Comparison of ENCODE assay signal across 10 cellular contexts in genomic region chr11:61922539-61922938, GRCh38. TPM values are rescaled to one million over a fixed set of nuclear protein-coding genes. Genes with fewer than 3 reads are reported as not detected.
A peak's percentile ranks its signal among the peaks of the same experiment; 100 is the strongest.
DNase-seq lines count a peak whose midpoint lies in the region; ATAC-seq and TF ChIP-seq lines count a peak whose summit lies in the region.
"Had no signal": no experiment of that assay in that cellular context is flagged by ENCODE, and none has a peak within 500 bp of the region (broad histone marks: within the 10 kb centered on the region; RNA-seq: fewer than 3 reads in every experiment).

No MANE protein-coding gene starts in this region.

- in situ Hi-C loops in IMR-90 (cut with MboI; ENCODE audit: low sequenced_read_pairs) = no loop called here

- H3K4me1 ChIP-seq in IMR-90 (ENCODE audit: control insufficient read depth, insufficient read depth, low read length) = peaks cover 14% of the 10 kb centered on the region; the same call in 1 of the 2 replicates
- no peaks in the 10 kb centered on the region for H3K4me1 ChIP-seq in right lobe of liver
- peaks cover 3 to 51% of the 10 kb centered on the region in 2 donors for H3K4me1 ChIP-seq in thyroid gland
- no peaks in the 10 kb centered on the region for H3K4me1 ChIP-seq in CD4-positive, alpha-beta memory T cell (ENCODE audit: insufficient read depth, low read length)

- WGBS in IMR-90 (ENCODE audit: extremely low coverage in 2 of 2, insufficient read length in 1 of 2), 2 experiments = 8% methylated on average over 4 of the region's 6 CpGs; no CpG with 5 or more reads in 1 of the 2 experiments
- WGBS in right lobe of liver (ENCODE audit: insufficient coverage, low coverage, low lambda C conversion rate, missing lambda C conversion rate) = 75% methylated on average over 6 of the region's 6 CpGs
- 65 to 68% methylated on average over 6 of the region's 6 CpGs for WGBS in thyroid gland, 2 donors

- H3K4me3 ChIP-seq in IMR-90 (ENCODE audit: insufficient read depth, low read depth, low read length) (no peak overlapping the region), right lobe of liver (no peak overlapping the region), thyroid gland (replicated peaks in 1 of 3) (no peak overlapping the region)
- H3K4me3 ChIP-seq in CD4-positive, alpha-beta memory T cell (ENCODE audit: low read length in 2 of 2) = no peak overlapping the region

- H4K91ac ChIP-seq in IMR-90 (ENCODE audit: insufficient read depth, low read depth, low read length) = no peak overlapping the region

- POLR2A ChIA-PET in IMR-90 (lab: Charles Lee; ENCODE audit: unreplicated experiment) = interaction anchor here (0.8 kb wide), 1 partner anchor 21 kb away, joined by 9 read pairs; no protein-coding TSS in a partner anchor
- POLR2A ChIA-PET in CD4-positive, alpha-beta memory T cell (lab: Charles Lee; ENCODE audit: partially characterized antibody) = interaction anchor here (1.3 kb wide), 1 partner anchor 45 kb away, joined by 3 read pairs; no protein-coding TSS in a partner anchor

- H3K27ac ChIP-seq in IMR-90 (ENCODE audit: insufficient read depth, low read length) (peak overlapping the region; percentile 78; the same call in 1 of the 2 replicates), right lobe of liver (peak overlapping the region; percentile 36 to 73 (median 61)), thyroid gland (peak overlapping the region; percentile 59 to 84 (median 71))
- H3K27ac ChIP-seq in CD4-positive, alpha-beta memory T cell (ENCODE audit: low read depth, low read length) = no peak overlapping the region

- H3K9me1 ChIP-seq in IMR-90 (ENCODE audit: insufficient read depth, low read length) = no peaks in the 10 kb centered on the region

- no peak overlapping the region for H3K56ac ChIP-seq in IMR-90 (ENCODE audit: extremely low read depth, insufficient read depth, low read length)

- H3K27me3 Mint-ChIP-seq in CD4-positive, alpha-beta memory T cell = peaks cover 24 to 35% of the 10 kb centered on the region in 2 donors

- H3K79me1 ChIP-seq in IMR-90 (ENCODE audit: low read depth in 1 of 2, low read length in 2 of 2) = no peaks in the 10 kb centered on the region

- H3K9me3 ChIP-seq in IMR-90 (ENCODE audit: control insufficient read depth, insufficient read depth, low read length) = no peaks in the 10 kb centered on the region
- H3K9me3 ChIP-seq in right lobe of liver = no peaks in the 10 kb centered on the region
- no peaks in the 10 kb centered on the region for H3K9me3 ChIP-seq in thyroid gland
- no peaks in the 10 kb centered on the region for H3K9me3 ChIP-seq in CD4-positive, alpha-beta memory T cell (ENCODE audit: control insufficient read depth in 1 of 2, low read length in 2 of 2)

- TF ChIP-seq CTCF in IMR-90 (conservative IDR thresholded peaks at IDR 0.05; ENCODE audit: low read depth, low read length) = no peak
- no peak for TF ChIP-seq CTCF in right lobe of liver (IDR thresholded peaks at IDR 0.05)
- TF ChIP-seq CTCF in thyroid gland (IDR thresholded peaks at IDR 0.05) = no peak

- H3K4me2 ChIP-seq in IMR-90 (ENCODE audit: low read depth, low read length) = no peak overlapping the region; the same call in 1 of the 2 replicates

- no peak for TF ChIP-seq RAD21 in IMR-90 (IDR thresholded peaks at IDR 0.05; ENCODE audit: low read length)

- peak overlapping the region; percentile 60; the same call in 1 of the 2 replicates for H2BK20ac ChIP-seq in IMR-90 (ENCODE audit: low read depth, low read length)

- H3K23ac ChIP-seq in IMR-90 (ENCODE audit: low read depth, low read length) = no peak overlapping the region

- no peak overlapping the region for H4K8ac ChIP-seq in IMR-90 (ENCODE audit: low read depth in 2 of 2, low read length in 2 of 2)

- no peak overlapping the region for H2BK5ac ChIP-seq in IMR-90 (ENCODE audit: low read depth, low read length, poor library complexity, severe bottlenecking)

- TF ChIP-seq POLR2A in IMR-90 (IDR thresholded peaks at IDR 0.05; ENCODE audit: low read depth, low read length) (no peak), right lobe of liver (IDR thresholded peaks at IDR 0.05) (no peak), thyroid gland (IDR thresholded peaks at IDR 0.05) (no peak)

- H3K36me3 Mint-ChIP-seq in CD4-positive, alpha-beta memory T cell = no peaks in the 10 kb centered on the region
- H3K36me3 Mint-ChIP-seq: activated CD8-positive, alpha-beta memory T cell treated with anti-CD3 and anti-CD28 coated beads, Interleukin-2, amount 10 ng/mL, durations not matched to agents 7 days and 5 days had no signal

- H3K4me3 Mint-ChIP-seq in CD4-positive, alpha-beta memory T cell = no peak overlapping the region
- H3K4me3 Mint-ChIP-seq: activated CD8-positive, alpha-beta memory T cell treated with anti-CD3 and anti-CD28 coated beads, Interleukin-2, amount 10 ng/mL, durations not matched to agents 7 days and 5 days had no signal

- H3K27ac Mint-ChIP-seq in CD4-positive, alpha-beta memory T cell = no peak overlapping the region
- H3K27ac Mint-ChIP-seq: activated CD8-positive, alpha-beta memory T cell treated with anti-CD3 and anti-CD28 coated beads, Interleukin-2, amount 10 ng/mL, durations not matched to agents 7 days and 5 days had no signal

- no peak overlapping the region; the same call in 1 of the 2 replicates for H3K9ac ChIP-seq in IMR-90 (ENCODE audit: low read depth, low read length)

- BruUV-seq in IMR-90 (replicated peaks; lab: Mats Ljungman, UMichigan) = no TSS peak

- H3K18ac ChIP-seq in IMR-90 (ENCODE audit: low read depth, low read length) = peak overlapping the region; percentile 58; the same call in 1 of the 2 replicates

- H3K9me3 Mint-ChIP-seq in CD4-positive, alpha-beta memory T cell = no peaks in the 10 kb centered on the region

- H2AK5ac ChIP-seq in IMR-90 (ENCODE audit: low read depth, low read length) = peak overlapping the region; percentile 36; the same call in 1 of the 2 replicates

- ATAC-seq in IMR-90 (ENCODE audit: low read depth) (peak; percentile 53), right lobe of liver (peak; percentile 32 to 61 (median 44))
- ATAC-seq: activated CD8-positive, alpha-beta memory T cell treated with anti-CD3 and anti-CD28 coated beads, Interleukin-2, amount 10 ng/mL, durations not matched to agents 7 days and 5 days had no signal

- intact Hi-C loops in IMR-90 (cut with micrococcal nuclease) = no loop called here
- intact Hi-C loops in right lobe of liver (cut with DNase I) = no loop called here
- intact Hi-C loops in thyroid gland (cut with DNase I) = no loop called here
- intact Hi-C loops in CD4-positive, alpha-beta memory T cell (cut with micrococcal nuclease) = no loop called here

- H3K4me1 Mint-ChIP-seq in CD4-positive, alpha-beta memory T cell = peaks cover 3 to 10% (median 8%) of the 10 kb centered on the region in 4 donors

- H2AFZ ChIP-seq in IMR-90 (replicated peaks; ENCODE audit: low read length, poor library complexity) = no peak overlapping the region

- DNase-seq in IMR-90 (peak; percentile 48), brain pericyte (ENCODE audit: low read depth, low spot score) (peak; percentile 55), right lobe of liver (peak in 1 of 3 donors; percentile 66), thyroid gland (peak in 1 of 2 donors; percentile 33), NCI-H146 treated with DMSO at 0.1 percent for 48 hours (lab: John Stamatoyannopoulos, UW; ENCODE audit: unreplicated experiment) (no peak), SHP77 (lab: John Stamatoyannopoulos, UW) (no peak)
- DNase-seq in CD4-positive, alpha-beta memory T cell = no peak
- no peak for DNase-seq in activated T-cell treated with anti-CD3 and anti-CD28 coated beads, Interleukin-2, amount 50 U/mL, for 1 hour
- DNase-seq: activated CD8-positive, alpha-beta memory T cell treated with anti-CD3 and anti-CD28 coated beads, Interleukin-2, amount 10 ng/mL, durations not matched to agents 7 days and 5 days; NCI-H1092 treated with DMSO at 0.1 percent for 48 hours had no signal

- H3K36me3 ChIP-seq in IMR-90 (ENCODE audit: control insufficient read depth, insufficient read depth, low read length) = no peaks in the 10 kb centered on the region
- H3K36me3 ChIP-seq in right lobe of liver = no peaks in the 10 kb centered on the region
- H3K36me3 ChIP-seq in thyroid gland = no peaks in the 10 kb centered on the region
- H3K36me3 ChIP-seq in CD4-positive, alpha-beta memory T cell (ENCODE audit: insufficient read depth, low read length) = no peaks in the 10 kb centered on the region

- peaks cover 24% of the 10 kb centered on the region for H3K27me3 ChIP-seq in IMR-90 (ENCODE audit: control insufficient read depth, insufficient read depth, low read length)
- H3K27me3 ChIP-seq in right lobe of liver = no peaks in the 10 kb centered on the region
- H3K27me3 ChIP-seq in thyroid gland = no peaks in the 10 kb centered on the region
- H3K27me3 ChIP-seq in CD4-positive, alpha-beta memory T cell (ENCODE audit: insufficient read depth, low read length) = peaks cover 8% of the 10 kb centered on the region

- H4K20me1 ChIP-seq in IMR-90 (ENCODE audit: insufficient read depth, low read length) = no peaks in the 10 kb centered on the region

- CTCF ChIA-PET in IMR-90 (lab: Yijun Ruan, JAX) = interaction anchor here (2.1 kb wide), 1 partner anchor 23 kb away, joined by 8 read pairs; no protein-coding TSS in a partner anchor
- CTCF ChIA-PET in CD4-positive, alpha-beta memory T cell (lab: Charles Lee; ENCODE audit: partially characterized antibody) = no interaction called here

- peak overlapping the region; percentile 56; the same call in 1 of the 2 replicates for H4K5ac ChIP-seq in IMR-90 (ENCODE audit: low read depth, low read length)

- H2BK15ac ChIP-seq in IMR-90 (ENCODE audit: low read depth, low read length) = peak overlapping the region; percentile 31; the same call in 1 of the 3 replicates

- H3K14ac ChIP-seq in IMR-90 (replicated peaks; ENCODE audit: low read depth, low read length) = no peak overlapping the region

- dilution Hi-C loops in IMR-90 (cut with HindIII; ENCODE audit: low sequenced_read_pairs, unreplicated experiment) = no loop called here

- H2AK9ac ChIP-seq in IMR-90 (replicated peaks; ENCODE audit: low read depth, low read length, poor library complexity) = peak overlapping the region; percentile 48

- peak overlapping the region; percentile 43; the same call in 1 of the 2 replicates for H3K4ac ChIP-seq in IMR-90 (ENCODE audit: low read depth, low read length)

- peak overlapping the region; percentile 57; the same call in 1 of the 2 replicates for H2BK120ac ChIP-seq in IMR-90 (ENCODE audit: low read depth, low read length)

RNA-seq across cellular contexts. Expression of gene RAB3IL1, which starts 5.2 kb away (rescaled TPM):
- 0.28 and 0.72 TPM in 2 replicates for total RNA-seq in IMR-90 (2012; rRNA removed)
- 1.9 TPM in 2 replicates for polyA plus RNA-seq in IMR-90 (2012; rRNA removed)
- polyA plus RNA-seq in IMR-90 (2012; cell fraction: cytosol; rRNA removed) = 0.84 and 2.4 TPM in 2 replicates
- polyA plus RNA-seq in IMR-90 (2012; cell fraction: nucleus; rRNA removed; ENCODE audit: low replicate concordance) = 2.7 and 2.8 TPM in 2 replicates
- 1 to 10 TPM; 3.2 to 9.1 (median 4.2) TPM for total RNA-seq in right lobe of liver
- 10 to 100 TPM in 3 of 4 donors, 1 to 10 TPM in 1; 6.5 to 27.7 (median 15.2) TPM for total RNA-seq in thyroid gland
- under 1 TPM; 0.44 to 0.53 TPM for total RNA-seq in CD4-positive, alpha-beta memory T cell
- not detected for polyA plus RNA-seq in CD4-positive, alpha-beta memory T cell
- total RNA-seq: activated CD8-positive, alpha-beta memory T cell treated with anti-CD3 and anti-CD28 coated beads, Interleukin-2, amount 10 ng/mL, durations not matched to agents 7 days and 5 days had no signal

RNA-seq across cellular contexts. Expression of gene BEST1, which starts 27.6 kb away (rescaled TPM):
- total RNA-seq in IMR-90 (2012; rRNA removed) (0.83 and 0.90 TPM in 2 replicates), right lobe of liver (1 to 10 TPM in 3 of 6 experiments, under 1 TPM in 3; 0.55 to 2.3 (median 0.91) TPM), thyroid gland (1 to 10 TPM in 3 of 4 donors, under 1 TPM in 1; 0.67 to 3.3 (median 1.9) TPM)
- 1.2 and 1.4 TPM in 2 replicates for polyA plus RNA-seq in IMR-90 (2012; rRNA removed)
- polyA plus RNA-seq in IMR-90 (2012; cell fraction: cytosol; rRNA removed) = 0.44 and 1.1 TPM in 2 replicates
- 6.3 and 7.2 TPM in 2 replicates for polyA plus RNA-seq in IMR-90 (2012; cell fraction: nucleus; rRNA removed; ENCODE audit: low replicate concordance)
- total RNA-seq in CD4-positive, alpha-beta memory T cell = under 1 TPM; 0.26 to 0.50 TPM
- 1 to 10 TPM; 1.3 TPM for polyA plus RNA-seq in CD4-positive, alpha-beta memory T cell
- total RNA-seq: activated CD8-positive, alpha-beta memory T cell treated with anti-CD3 and anti-CD28 coated beads, Interleukin-2, amount 10 ng/mL, durations not matched to agents 7 days and 5 days had no signal

RNA-seq across cellular contexts. Expression of gene FADS3, which starts 31.2 kb away (rescaled TPM):
- 38.0 and 54.5 TPM in 2 replicates for total RNA-seq in IMR-90 (2012; rRNA removed)
- 110 and 147 TPM in 2 replicates for polyA plus RNA-seq in IMR-90 (2012; rRNA removed)
- polyA plus RNA-seq in IMR-90 (2012; cell fraction: cytosol; rRNA removed) = 34.0 and 101 TPM in 2 replicates
- 556 and 1,224 TPM in 2 replicates for polyA plus RNA-seq in IMR-90 (2012; cell fraction: nucleus; rRNA removed; ENCODE audit: low replicate concordance)
- total RNA-seq in right lobe of liver = 10 to 100 TPM; 13.0 to 69.8 (median 22.7) TPM
- total RNA-seq in thyroid gland = 10 to 100 TPM; 25.2 to 37.6 (median 31.2) TPM
- 1 to 10 TPM; 5.9 to 7.8 TPM for total RNA-seq in CD4-positive, alpha-beta memory T cell
- 1 to 10 TPM; 2.9 to 3.0 TPM for polyA plus RNA-seq in CD4-positive, alpha-beta memory T cell

RNA-seq across cellular contexts. Expression of gene FTH1, which starts 44.9 kb away (rescaled TPM):
- total RNA-seq in IMR-90 (2012; rRNA removed) (344 and 385 TPM in 2 replicates), right lobe of liver (1,000 to 10,000 TPM; 1,131 to 2,981 (median 2,140) TPM), thyroid gland (1,000 to 10,000 TPM; 2,377 to 4,120 (median 2,918) TPM)
- 2,453 and 2,516 TPM in 2 replicates for polyA plus RNA-seq in IMR-90 (2012; rRNA removed)
- polyA plus RNA-seq in IMR-90 (2012; cell fraction: cytosol; rRNA removed) = 1,842 and 5,333 TPM in 2 replicates
- 767 and 934 TPM in 2 replicates for polyA plus RNA-seq in IMR-90 (2012; cell fraction: nucleus; rRNA removed; ENCODE audit: low replicate concordance)
- total RNA-seq in CD4-positive, alpha-beta memory T cell = 100 to 1,000 TPM; 695 to 763 TPM
- 1,000 to 10,000 TPM; 3,123 to 3,378 TPM for polyA plus RNA-seq in CD4-positive, alpha-beta memory T cell

Comparison
In these comparisons a context has a peak if more than half of its experiments do, and no peak if none do; other contexts are left out.
1. DNase-seq: peak in IMR-90 (single experiment) and brain pericyte (single experiment); none in CD4-positive, alpha-beta memory T cell (0 of 5), activated T-cell treated with anti-CD3 and anti-CD28 coated beads, Interleukin-2, amount 50 U/mL, for 1 hour (single experiment), NCI-H146 treated with DMSO at 0.1 percent for 48 hours (single experiment) and SHP77 (0 of 2).